1 cellular context compared by ENCODE assay signal in genomic region chr5:153480401-153480800, GRCh38.
TF ChIP-seq lines count a peak whose summit lies in the region.

No MANE protein-coding gene starts in this region.

TF ChIP-seq in GM23338, 12 proteins besides CTCF, POLR2A, EP300 and RAD21 (continued from another document):
- TF ChIP-seq, protein P1, sequence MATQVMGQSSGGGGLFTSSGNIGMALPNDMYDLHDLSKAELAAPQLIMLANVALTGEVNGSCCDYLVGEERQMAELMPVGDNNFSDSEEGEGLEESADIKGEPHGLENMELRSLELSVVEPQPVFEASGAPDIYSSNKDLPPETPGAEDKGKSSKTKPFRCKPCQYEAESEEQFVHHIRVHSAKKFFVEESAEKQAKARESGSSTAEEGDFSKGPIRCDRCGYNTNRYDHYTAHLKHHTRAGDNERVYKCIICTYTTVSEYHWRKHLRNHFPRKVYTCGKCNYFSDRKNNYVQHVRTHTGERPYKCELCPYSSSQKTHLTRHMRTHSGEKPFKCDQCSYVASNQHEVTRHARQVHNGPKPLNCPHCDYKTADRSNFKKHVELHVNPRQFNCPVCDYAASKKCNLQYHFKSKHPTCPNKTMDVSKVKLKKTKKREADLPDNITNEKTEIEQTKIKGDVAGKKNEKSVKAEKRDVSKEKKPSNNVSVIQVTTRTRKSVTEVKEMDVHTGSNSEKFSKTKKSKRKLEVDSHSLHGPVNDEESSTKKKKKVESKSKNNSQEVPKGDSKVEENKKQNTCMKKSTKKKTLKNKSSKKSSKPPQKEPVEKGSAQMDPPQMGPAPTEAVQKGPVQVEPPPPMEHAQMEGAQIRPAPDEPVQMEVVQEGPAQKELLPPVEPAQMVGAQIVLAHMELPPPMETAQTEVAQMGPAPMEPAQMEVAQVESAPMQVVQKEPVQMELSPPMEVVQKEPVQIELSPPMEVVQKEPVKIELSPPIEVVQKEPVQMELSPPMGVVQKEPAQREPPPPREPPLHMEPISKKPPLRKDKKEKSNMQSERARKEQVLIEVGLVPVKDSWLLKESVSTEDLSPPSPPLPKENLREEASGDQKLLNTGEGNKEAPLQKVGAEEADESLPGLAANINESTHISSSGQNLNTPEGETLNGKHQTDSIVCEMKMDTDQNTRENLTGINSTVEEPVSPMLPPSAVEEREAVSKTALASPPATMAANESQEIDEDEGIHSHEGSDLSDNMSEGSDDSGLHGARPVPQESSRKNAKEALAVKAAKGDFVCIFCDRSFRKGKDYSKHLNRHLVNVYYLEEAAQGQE (IDR thresholded peaks at IDR 0.05; ENCODE audit: unreplicated experiment), result no peak
